In the genomic region with DNA sequence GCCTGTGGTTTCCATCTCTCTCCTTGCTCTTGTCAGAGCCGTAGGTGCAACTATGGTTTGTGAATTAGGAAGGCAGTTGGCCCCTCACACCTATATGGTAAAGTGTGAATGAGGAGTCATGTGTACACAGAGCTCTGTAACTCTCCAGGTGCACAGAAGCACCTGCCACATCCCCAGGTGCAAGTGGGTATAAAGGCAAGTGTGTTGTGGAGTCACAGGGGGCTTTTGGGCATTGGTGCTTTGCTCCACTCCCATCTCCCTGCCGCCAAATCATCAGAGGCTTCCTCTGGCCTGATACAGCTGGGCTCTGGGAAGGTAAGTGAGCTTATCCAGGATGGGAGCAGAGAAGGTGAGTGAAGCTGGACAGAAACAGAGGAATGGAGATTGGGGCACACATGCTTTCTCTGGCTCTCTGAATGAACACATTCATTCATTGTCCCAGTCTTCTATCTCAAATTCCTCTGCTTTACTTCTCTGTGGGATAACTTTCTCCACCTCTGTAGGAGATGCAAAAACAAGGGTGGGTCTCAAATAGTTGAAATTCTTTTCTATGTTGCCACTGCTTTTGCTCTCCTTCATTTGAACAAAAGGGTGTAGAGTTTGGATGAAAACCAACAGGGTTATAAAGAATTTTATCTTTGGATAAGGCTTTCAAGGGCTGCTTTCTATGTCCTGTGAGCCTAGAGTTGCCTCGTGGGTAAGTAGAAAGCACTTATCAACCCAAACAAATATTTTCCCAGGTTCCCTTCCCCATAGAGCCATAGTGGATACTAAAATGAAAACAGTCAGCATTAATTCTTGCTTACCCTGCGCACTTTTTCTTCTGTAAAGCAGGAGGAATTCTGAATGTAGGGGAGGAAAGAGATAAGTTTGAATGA, we compare ENCODE assay signal across 8 cellular contexts. TPM values are rescaled to one million over a fixed set of nuclear protein-coding genes. Genes with fewer than 3 reads are reported as not detected.
A peak's percentile ranks its signal among the peaks of the same experiment; 100 is the strongest.
DNase-seq lines count a peak whose midpoint lies in the region; ATAC-seq and TF ChIP-seq lines count a peak whose summit lies in the region.

No MANE protein-coding gene starts in this region.

- H3K27ac Mint-ChIP-seq in central memory CD8-positive, alpha-beta T cell (ENCODE audit: low read depth) = peak overlapping the region; percentile 6

- no peak overlapping the region for H3K4me3 Mint-ChIP-seq in central memory CD8-positive, alpha-beta T cell

- no peaks in the 10 kb centered on the region for H3K4me1 ChIP-seq in SJCRH30

- TF ChIP-seq CTCF in omental fat pad (IDR thresholded peaks at IDR 0.05) = no peak

- H3K4me3 ChIP-seq in SJCRH30 = no peak overlapping the region

- no peaks in the 10 kb centered on the region for H3K36me3 ChIP-seq in SJCRH30

- no peaks in the 10 kb centered on the region for H3K27me3 ChIP-seq in SJCRH30

- peaks cover 5% of the 10 kb centered on the region for H3K36me3 Mint-ChIP-seq in central memory CD8-positive, alpha-beta T cell (ENCODE audit: insufficient read depth)

- peak; percentile 40 for ATAC-seq in central memory CD8-positive, alpha-beta T cell (replicated peaks; ENCODE audit: extremely low read depth, poor library complexity, severe bottlenecking)
- ATAC-seq in omental fat pad (ENCODE audit: low FRiP score) (peak; percentile 45), HG03025 (IDR thresholded peaks at IDR 0.05; ENCODE audit: low FRiP score, unreplicated experiment) (no peak), HG03520 (IDR thresholded peaks at IDR 0.05; ENCODE audit: unreplicated experiment) (no peak)

- no peaks in the 10 kb centered on the region for H3K27me3 Mint-ChIP-seq in central memory CD8-positive, alpha-beta T cell

- no peaks in the 10 kb centered on the region for H3K9me3 ChIP-seq in SJCRH30 (replicated peaks)

- DNase-seq in DMS53 treated with DMSO at 0.1 percent for 48 hours (lab: John Stamatoyannopoulos, UW; ENCODE audit: unreplicated experiment) (peak; percentile 64), NCI-H146 (lab: John Stamatoyannopoulos, UW) (peak; percentile 98), omental fat pad (ENCODE audit: low spot score) (no peak), SJCRH30 (no peak)
- no peak for DNase-seq in central memory CD8-positive, alpha-beta T cell (ENCODE audit: low spot score in 2 of 2)
- DNase-seq in activated CD8-positive, alpha-beta memory T cell treated with anti-CD3 and anti-CD28 coated beads, Interleukin-2, amount 50 U/mL, for 4 hours = no peak

- H3K9me3 Mint-ChIP-seq in central memory CD8-positive, alpha-beta T cell = no peaks in the 10 kb centered on the region

- H3K4me1 Mint-ChIP-seq in central memory CD8-positive, alpha-beta T cell = peaks cover 55% of the 10 kb centered on the region

- H3K27ac ChIP-seq in SJCRH30 = no peak overlapping the region; the same call in 1 of the 2 replicates

RNA-seq across cellular contexts. Expression of a gene that starts 45.0 kb away (rescaled TPM):
- total RNA-seq in omental fat pad = 10 to 100 TPM; 13.9 to 75.0 (median 15.0) TPM
- total RNA-seq in SJCRH30 (2014; rRNA removed; shearing (Covaris generic)) = 3.0 and 3.9 TPM in 2 replicates

Comparison
In these comparisons a context has a peak if more than half of its experiments do, and no peak if none do; other contexts are left out.
1. DNase-seq: peak in DMS53 treated with DMSO at 0.1 percent for 48 hours (single experiment) and NCI-H146 (single experiment); none in central memory CD8-positive, alpha-beta T cell (0 of 2), omental fat pad (single experiment), activated CD8-positive, alpha-beta memory T cell treated with anti-CD3 and anti-CD28 coated beads, Interleukin-2, amount 50 U/mL, for 4 hours (single experiment) and SJCRH30 (0 of 2).
2. ATAC-seq: peak in central memory CD8-positive, alpha-beta T cell (single experiment) and omental fat pad (single experiment); none in HG03025 (single experiment) and HG03520 (single experiment).